Comparison of ENCODE assay signal across 8 cellular contexts in genomic region chr6:1396952-1397868, GRCh38. TPM values are rescaled to one million over a fixed set of nuclear protein-coding genes. Genes with fewer than 3 reads are reported as not detected.
A peak's percentile ranks its signal among the peaks of the same experiment; 100 is the strongest.
DNase-seq lines count a peak whose midpoint lies in the region; FAIRE-seq and TF ChIP-seq lines count a peak whose summit lies in the region.

No MANE protein-coding gene starts in this region.

- TF ChIP-seq CTCF in GM13976 (IDR thresholded peaks at IDR 0.05; ENCODE audit: borderline replicate concordance, control extremely low read depth, extremely low read depth, insufficient read depth, missing control alignments) (peak; percentile 89), progenitor cell of endocrine pancreas (IDR thresholded peaks at IDR 0.05; ENCODE audit: unreplicated experiment) (peak; percentile 99)

- H3K4me3 Mint-ChIP-seq in progenitor cell of endocrine pancreas (ENCODE audit: low read depth) = no peak overlapping the region

- no peaks in the 10 kb centered on the region for H3K4me1 Mint-ChIP-seq in progenitor cell of endocrine pancreas (ENCODE audit: low read depth)

- FAIRE-seq in urothelium cell line (lab: Jason Lieb, UNC) = no peak

- peaks cover 80% of the 10 kb centered on the region for H3K27me3 Mint-ChIP-seq in progenitor cell of endocrine pancreas

- H3K36me3 Mint-ChIP-seq in progenitor cell of endocrine pancreas (ENCODE audit: insufficient read depth) = no peaks in the 10 kb centered on the region

- no peaks in the 10 kb centered on the region for H3K9me3 Mint-ChIP-seq in progenitor cell of endocrine pancreas (ENCODE audit: low read depth)

- DNase-seq in 8988T (peak; percentile 92), GM13976 (ENCODE audit: low spot score) (peak; percentile 87), SK-MEL-5 (ENCODE audit: low read depth, low spot score) (peak; percentile 83), glomerular endothelial cell (ENCODE audit: extremely low read depth, low read depth, low spot score) (peak; percentile 10), progenitor cell of endocrine pancreas (ENCODE audit: low spot score, unreplicated experiment) (peak; percentile 69), urothelium cell line (ENCODE audit: low spot score) (peak; percentile 76)
- peak; percentile 51 for DNase-seq in Jurkat, Clone E6-1 (ENCODE audit: low read depth, low spot score)
- peak; percentile 34 to 62 (median 41) for DNase-seq in activated naive CD4-positive, alpha-beta T cell (lab: John Stamatoyannopoulos, UW)

- no peak overlapping the region for H3K27ac Mint-ChIP-seq in progenitor cell of endocrine pancreas

- no peak overlapping the region for H3K4me3 ChIP-seq in Jurkat, Clone E6-1 (ENCODE audit: low read length)

- in situ Hi-C loops in GM13976 (cut with MboI; ENCODE audit: low sequenced_read_pairs, unreplicated experiment) (loop anchor here (10.0 to 25.0 kb wide), 2 partner anchors 602 to 810 kb away; no protein-coding TSS in a partner anchor), SK-MEL-5 (cut with HindIII; ENCODE audit: low pct_unique_long_range_greater_than_20kb, low sequenced_read_pairs) (no loop called here)

RNA-seq across cellular contexts. Expression of gene FOXF2, which starts 7.8 kb away (rescaled TPM):
- polyA plus RNA-seq in Jurkat, Clone E6-1 (2012; ENCODE audit: insufficient read depth, insufficient read length) = not detected
- total RNA-seq in SK-MEL-5 (2014; rRNA removed; shearing (Covaris generic)) = 3.8 and 6.0 TPM in 2 replicates
- polyA plus RNA-seq in SK-MEL-5 (2015; cell fraction: cytosol; rRNA removed) = 11.2 and 12.2 TPM in 2 replicates
- polyA plus RNA-seq in SK-MEL-5 (2015; cell fraction: nucleus; rRNA removed) = 4.4 and 6.3 TPM in 2 replicates
- total RNA-seq in glomerular endothelial cell = not detected in 2 replicates
- not detected in 2 replicates for total RNA-seq in progenitor cell of endocrine pancreas

Comparison
In these comparisons a context has a peak if more than half of its experiments do, and no peak if none do; other contexts are left out.
1. DNase-seq: peak in every context shown above with its lines; median percentile 92 in 8988T; 87 in GM13976; 83 in SK-MEL-5; 76 in urothelium cell line; 69 in progenitor cell of endocrine pancreas; 51 in Jurkat, Clone E6-1; 41 in activated naive CD4-positive, alpha-beta T cell; 10 in glomerular endothelial cell.